ENCODE assay signal across 8 cellular contexts in genomic region chr12:18861287-18861858, GRCh38.
DNase-seq lines count a peak whose midpoint lies in the region; ATAC-seq, FAIRE-seq and TF ChIP-seq lines count a peak whose summit lies in the region.

No MANE protein-coding gene starts in this region.

- no peaks in the 10 kb centered on the region for H3K9me3 ChIP-seq in prostate gland

- peak; percentile 19; the same call in 1 of the 3 replicates for TF ChIP-seq CTCF in GM12872 (IDR thresholded peaks at IDR 0.05; ENCODE audit: insufficient read depth, low read depth, low read length)
- peak in 3 of 4 experiments; percentile 38 to 59 (median 46) for TF ChIP-seq CTCF in prostate gland (IDR thresholded peaks at IDR 0.05)
- no peak for TF ChIP-seq CTCF in lower leg skin (IDR thresholded peaks at IDR 0.05)

- no peak overlapping the region for H3K4me3 ChIP-seq in prostate gland
- H3K4me3 ChIP-seq in lower leg skin (ENCODE audit: low read depth, poor library complexity, severe bottlenecking), result no peak overlapping the region

- TF ChIP-seq POLR2A in prostate gland (IDR thresholded peaks at IDR 0.05) (no peak), lower leg skin (IDR thresholded peaks at IDR 0.05) (no peak)

- no peaks in the 10 kb centered on the region for H3K36me3 ChIP-seq in prostate gland

- ATAC-seq in GM18870 (IDR thresholded peaks at IDR 0.05; ENCODE audit: unreplicated experiment) (no peak), HG03039 (IDR thresholded peaks at IDR 0.05; ENCODE audit: unreplicated experiment) (no peak)

- H3K4me1 ChIP-seq in prostate gland (replicated peaks), result no peaks in the 10 kb centered on the region

- FAIRE-seq in colon (lab: Jason Lieb, UNC), result peak; percentile 74

- H3K27ac ChIP-seq in prostate gland, result no peak overlapping the region

- H3K27me3 ChIP-seq in prostate gland (replicated peaks; ENCODE audit: insufficient read depth), result no peaks in the 10 kb centered on the region

- WGBS in prostate gland, result 73% methylated on average over 3 of the region's 3 CpGs
- 57 to 72% methylated on average over 3 of the region's 3 CpGs for WGBS in lower leg skin, 2 donors

- DNase-seq in NCI-H1417 (lab: John Stamatoyannopoulos, UW) (peak in 2 of 3 experiments; percentile 8 to 71), prostate gland (ENCODE audit: low spot score) (no peak), amniotic stem cell (lab: John Stamatoyannopoulos, UW) (no peak), lower leg skin (ENCODE audit: low spot score in 2 of 2) (no peak)

- intact Hi-C loops in prostate gland (cut with DNase I), result no loop called here
- intact Hi-C loops in lower leg skin (cut with DNase I; ENCODE audit: low total_unique reads), result no loop called here

Comparison
In these comparisons a context has a peak if more than half of its experiments do, and no peak if none do; other contexts are left out.
1. CTCF ChIP-seq: peak in GM12872 (single experiment) and prostate gland (3 of 4); none in lower leg skin (0 of 3).
2. DNase-seq: peak in NCI-H1417 (2 of 3); none in prostate gland (single experiment), amniotic stem cell (single experiment) and lower leg skin (0 of 2).